ENCODE assay signal across 15 cellular contexts in genomic region chr3:30294241-30294667, GRCh38.
DNase-seq lines count a peak whose midpoint lies in the region; ATAC-seq and TF ChIP-seq lines count a peak whose summit lies in the region.
"Had no signal": no experiment of that assay in that cellular context is flagged by ENCODE, and none has a peak within 500 bp of the region (broad histone marks: within the 10 kb centered on the region; RNA-seq: fewer than 3 reads in every experiment).

No MANE protein-coding gene starts in this region.

- DNase-seq in NCI-H146 (lab: John Stamatoyannopoulos, UW) (peak; percentile 15), NCI-H146 treated with DMSO at 0.1 percent for 48 hours (lab: John Stamatoyannopoulos, UW; ENCODE audit: unreplicated experiment) (no peak), NCI-H69 (lab: John Stamatoyannopoulos, UW) (peak; percentile 64), fibroblast of the aortic adventitia (ENCODE audit: low read depth) (peak; percentile 83), skeletal muscle cell (ENCODE audit: low read depth) (peak; percentile 71), retina (no peak), AG08395 (ENCODE audit: low spot score) (no peak)
- DNase-seq: activated CD8-positive, alpha-beta memory T cell treated with anti-CD3 and anti-CD28 coated beads, Interleukin-2, amount 50 U/mL, for 4 hours; activated naive CD4-positive, alpha-beta T cell treated with anti-CD3 and anti-CD28 coated beads, Interleukin-2, amount 50 U/mL, for 16 hours; central memory CD4-positive, alpha-beta T cell; GOT3; NCI-H2081 treated with DMSO at 0.1 percent for 48 hours; small intestine had no signal

- no peak for TF ChIP-seq CTCF in fibroblast of the aortic adventitia (IDR thresholded peaks at IDR 0.05; ENCODE audit: insufficient read depth, low read length)

- H3K4me3 ChIP-seq in fibroblast of the aortic adventitia (ENCODE audit: low read depth, low read length) (no peak overlapping the region), skeletal muscle cell (ENCODE audit: low read depth, low read length) (no peak overlapping the region)
- H3K4me3 ChIP-seq: SK-N-MC had no signal

- no peak for ATAC-seq in activated CD4-positive, CD25-positive, alpha-beta regulatory T cell treated with anti-CD3 and anti-CD28 coated beads, Interleukin-2, amount 50 U/mL, for 24 hours

Comparison
In these comparisons a context has a peak if more than half of its experiments do, and no peak if none do; other contexts are left out.
1. DNase-seq: peak in NCI-H146 (single experiment), NCI-H69 (single experiment), fibroblast of the aortic adventitia (single experiment) and skeletal muscle cell (single experiment); none in NCI-H146 treated with DMSO at 0.1 percent for 48 hours (single experiment), retina (single experiment) and AG08395 (single experiment).